ENCODE assay signal across 9 cellular contexts in genomic region chr12:110279561-110279960, GRCh38. TPM values are rescaled to one million over a fixed set of nuclear protein-coding genes. Genes with fewer than 3 reads are reported as not detected.
DNase-seq lines count a peak whose midpoint lies in the region; ATAC-seq, FAIRE-seq and TF ChIP-seq lines count a peak whose summit lies in the region.
"Had no signal": no experiment of that assay in that cellular context is flagged by ENCODE, and none has a peak within 500 bp of the region (broad histone marks: within the 10 kb centered on the region; RNA-seq: fewer than 3 reads in every experiment).

No MANE protein-coding gene starts in this region.

- TF ChIP-seq CTCF in heart right ventricle (IDR thresholded peaks at IDR 0.05) (no peak), tibial artery (IDR thresholded peaks at IDR 0.05) (no peak)

- H3K36me3 ChIP-seq in heart right ventricle (peaks cover 0 to 24% (median 2%) of the 10 kb centered on the region in 9 donors), iPS-15b (ENCODE audit: control insufficient read depth, insufficient read depth, low read length) (peaks cover 2% of the 10 kb centered on the region), tibial artery (peaks cover 0 to 3% (median 0%) of the 10 kb centered on the region in 3 donors)

- H3K4me3 ChIP-seq in heart right ventricle: peak overlapping the region in 6 of 10 donors; percentile 76 to 96 (median 88)
- peak overlapping the region; percentile 81 for H3K4me3 ChIP-seq in iPS-15b (ENCODE audit: low read depth, low read length)
- H3K4me3 ChIP-seq in tibial artery: no peak overlapping the region

- intact Hi-C loops in heart right ventricle (cut with DNase I): loop anchor here in 1 of 10 donors (5.0 kb wide), 1 partner anchor 48 kb away; no protein-coding TSS in a partner anchor
- intact Hi-C loops in left ventricle myocardium superior (cut with micrococcal nuclease): no loop called here
- intact Hi-C loops in tibial artery (cut with DNase I; ENCODE audit: low total_unique reads): no loop called here

- 47 to 63% methylated on average over 7 of the region's 7 CpGs for WGBS in heart right ventricle, 2 donors

- H3K4me1 ChIP-seq in heart right ventricle: peaks cover 0 to 44% (median 33%) of the 10 kb centered on the region in 9 donors
- peaks cover 15% of the 10 kb centered on the region for H3K4me1 ChIP-seq in iPS-15b (ENCODE audit: control insufficient read depth, insufficient read depth, low read length)
- H3K4me1 ChIP-seq in tibial artery: peaks cover 0 to 46% (median 6%) of the 10 kb centered on the region in 4 donors

- ATAC-seq in heart right ventricle (no peak), left ventricle myocardium superior (no peak), GM21717 (IDR thresholded peaks at IDR 0.05; ENCODE audit: unreplicated experiment) (no peak)

- H3K9ac ChIP-seq in iPS-15b (ENCODE audit: low read depth, low read length): no peak overlapping the region

- H3K27me3 ChIP-seq in heart right ventricle (no peaks in the 10 kb centered on the region), iPS-15b (ENCODE audit: control insufficient read depth, insufficient read depth, low read length) (peaks cover 7% of the 10 kb centered on the region), tibial artery (no peaks in the 10 kb centered on the region)

- DNase-seq in heart right ventricle: no peak
- DNase-seq in left ventricle myocardium superior: no peak
- DNase-seq in NCI-H345 treated with DMSO at 0.1 percent for 48 hours (lab: John Stamatoyannopoulos, UW; ENCODE audit: unreplicated experiment): peak; percentile 40
- DNase-seq in tibial artery: no peak
- DNase-seq in activated CD8-positive, alpha-beta memory T cell treated with anti-CD3 and anti-CD28 coated beads, Interleukin-2, amount 50 U/mL, for 48 hours: no peak
- DNase-seq in GM19239 (ENCODE audit: insufficient read length, low spot score): no peak
- DNase-seq: activated naive CD8-positive, alpha-beta T cell treated with anti-CD3 and anti-CD28 coated beads, Interleukin-2, amount 10 ng/mL, durations not matched to agents 7 days and 5 days had no signal

- no peak for FAIRE-seq in GM19239 (lab: Jason Lieb, UNC)

- peak overlapping the region in 9 of 10 donors; percentile 94 to 100 (median 99) for H3K27ac ChIP-seq in heart right ventricle
- H3K27ac ChIP-seq in tibial artery: peak overlapping the region; percentile 92 to 100

- H3K9me3 ChIP-seq in heart right ventricle (no peaks in the 10 kb centered on the region), iPS-15b (ENCODE audit: control insufficient read depth, insufficient read depth, low read length) (no peaks in the 10 kb centered on the region), tibial artery (no peaks in the 10 kb centered on the region)

RNA-seq across cellular contexts. Expression of gene ATP2A2, which starts 1.5 kb away (rescaled TPM):
- 1,000 to 10,000 TPM; 1,003 to 4,750 (median 1,632) TPM for total RNA-seq in heart right ventricle
- 100 to 1,000 TPM; 316 to 678 TPM for polyA plus RNA-seq in heart right ventricle
- 3,201 TPM for total RNA-seq in left ventricle myocardium superior

Comparison
In these comparisons a context has a peak if more than half of its experiments do, and no peak if none do; other contexts are left out.
1. H3K4me3 ChIP-seq: peak in heart right ventricle (6 of 10) and iPS-15b (single experiment); none in tibial artery (0 of 2).